ENCODE assay signal across 8 cellular contexts in genomic region chr3:39051649-39052557, GRCh38. TPM values are rescaled to one million over a fixed set of nuclear protein-coding genes. Genes with fewer than 3 reads are reported as not detected.
DNase-seq lines count a peak whose midpoint lies in the region; ATAC-seq and TF ChIP-seq lines count a peak whose summit lies in the region.

SCN11A (minus strand) TSS chr3:39051944; CDS start chr3:38950362, 101,582 bp downstream.
WDR48 (plus strand) TSS chr3:39052016; CDS start chr3:39052026, 10 bp downstream.

- H3K27ac Mint-ChIP-seq in stimulated activated naive CD8-positive, alpha-beta T cell treated with anti-CD3 and anti-CD28 coated beads, Interleukin-15, amount 100 ng/mL, for 72 hours: peak within 1 kb of the TSS; percentile 97 to 99

- peak within 1 kb of the TSS; percentile 97 for H3K9ac ChIP-seq in neural cell (ENCODE audit: low read length)

- H2AFZ ChIP-seq in neural cell (ENCODE audit: low read depth, low read length): peak within 1 kb of the TSS; percentile 71

- H3F3A ChIP-seq in neural cell (ENCODE audit: insufficient read depth, low read length, poor library complexity, severe bottlenecking): no peaks in the 10 kb centered on the region

- peak within 1 kb of the TSS; percentile 87 to 96 for H3K4me3 Mint-ChIP-seq in stimulated activated naive CD8-positive, alpha-beta T cell treated with anti-CD3 and anti-CD28 coated beads, Interleukin-15, amount 100 ng/mL, for 72 hours

- peak within 1 kb of the TSS; percentile 90 for H3K4me2 ChIP-seq in neural cell (ENCODE audit: low read length)

- H4K20me1 ChIP-seq in neural cell (ENCODE audit: insufficient read depth): no peaks in the 10 kb centered on the region

- peak; percentile 98 for DNase-seq in G401 (ENCODE audit: low spot score)
- peak; percentile 91 to 94 for DNase-seq in HAP-1 (ENCODE audit: low spot score in 2 of 2)
- peak; percentile 86 for DNase-seq in MG63
- peak; percentile 89 to 91 for DNase-seq in SHP77 (lab: John Stamatoyannopoulos, UW)
- DNase-seq in activated gamma-delta T cell treated with Interleukin-2 at 50 U/mL for 16 hours: peak; percentile 92
- peak; percentile 85 to 95 for DNase-seq in foreskin fibroblast
- DNase-seq in stimulated activated naive CD8-positive, alpha-beta T cell treated with anti-CD3 and anti-CD28 coated beads, Interleukin-15, amount 100 ng/mL, for 72 hours: peak; percentile 85 to 93

- TF ChIP-seq EP300 in neural cell (conservative IDR thresholded peaks at IDR 0.05; ENCODE audit: poor library complexity, severe bottlenecking): peak; percentile 79

- H3K9me2 ChIP-seq in neural cell (ENCODE audit: insufficient read depth, low read length): no peaks in the 10 kb centered on the region

- no peaks in the 10 kb centered on the region for H3K27me3 Mint-ChIP-seq in stimulated activated naive CD8-positive, alpha-beta T cell treated with anti-CD3 and anti-CD28 coated beads, Interleukin-15, amount 100 ng/mL, for 72 hours

- H3K36me3 ChIP-seq in HAP-1 (replicated peaks): no peaks in the 10 kb centered on the region
- no peaks in the 10 kb centered on the region for H3K36me3 ChIP-seq in MG63
- peaks cover 4% of the 10 kb centered on the region for H3K36me3 ChIP-seq in neural cell (ENCODE audit: insufficient read depth, low read length)

- H3K9me3 Mint-ChIP-seq in stimulated activated naive CD8-positive, alpha-beta T cell treated with anti-CD3 and anti-CD28 coated beads, Interleukin-15, amount 100 ng/mL, for 72 hours: no peaks in the 10 kb centered on the region

- H3K4me3 ChIP-seq in HAP-1 (peak within 1 kb of the TSS; percentile 70), MG63 (peak within 1 kb of the TSS; percentile 75), foreskin fibroblast (ENCODE audit: low read depth in 1 of 2, low read length in 2 of 2) (peak within 1 kb of the TSS; percentile 68 to 91), neural cell (ENCODE audit: low read length) (peak within 1 kb of the TSS; percentile 87)

- peaks cover 38% of the 10 kb centered on the region for H3K79me2 ChIP-seq in neural cell (replicated peaks; ENCODE audit: insufficient read depth, low read length)

- H3K27me3 ChIP-seq in HAP-1 (ENCODE audit: low read depth) (0 out of 2 replicates have a peak, but pooled peaks cover 3% of the 10 kb centered on the region), MG63 (no peaks in the 10 kb centered on the region), neural cell (ENCODE audit: insufficient read depth, low read depth, low read length) (no peaks in the 10 kb centered on the region)

- in situ Hi-C loops in G401 (cut with HindIII; ENCODE audit: low sequenced_read_pairs) (no loop called here), HAP-1 (cut with MboI; ENCODE audit: low sequenced_read_pairs) (no loop called here)

- ATAC-seq in stimulated activated naive CD8-positive, alpha-beta T cell treated with anti-CD3 and anti-CD28 coated beads, Interleukin-15, amount 100 ng/mL, for 72 hours: peak; percentile 97

- H3K4me1 ChIP-seq in HAP-1: peaks cover 7% of the 10 kb centered on the region

- no peak for TF ChIP-seq CTCF in foreskin fibroblast (IDR thresholded peaks at IDR 0.05; ENCODE audit: low read depth, low read length)
- TF ChIP-seq CTCF in neural cell (IDR thresholded peaks at IDR 0.05; ENCODE audit: poor library complexity, severe bottlenecking): no peak

- H3K27ac ChIP-seq in neural cell (ENCODE audit: low read length): peak within 1 kb of the TSS; percentile 93

- peaks cover 47% of the 10 kb centered on the region for H3K4me1 Mint-ChIP-seq in stimulated activated naive CD8-positive, alpha-beta T cell treated with anti-CD3 and anti-CD28 coated beads, Interleukin-15, amount 100 ng/mL, for 72 hours

- H3K9me3 ChIP-seq in HAP-1 (no peaks in the 10 kb centered on the region), MG63 (no peaks in the 10 kb centered on the region), neural cell (ENCODE audit: low read length) (no peaks in the 10 kb centered on the region)

- no peak for TF ChIP-seq RAD21 in neural cell (conservative IDR thresholded peaks at IDR 0.05)

TF ChIP-seq in neural cell, 6 proteins besides CTCF, POLR2A, EP300 and RAD21:
- TF ChIP-seq EZH2 (IDR thresholded peaks at IDR 0.05; ENCODE audit: borderline replicate concordance, insufficient read depth, low read length, poor library complexity, severe bottlenecking) (no peak), SMC3 (conservative IDR thresholded peaks at IDR 0.05; ENCODE audit: poor library complexity) (peak; percentile 24), POLR2AphosphoS5 (IDR thresholded peaks at IDR 0.05) (peak; percentile 99), MXI1 (conservative IDR thresholded peaks at IDR 0.05; ENCODE audit: poor library complexity, severe bottlenecking) (peak; percentile 83), REST (IDR thresholded peaks at IDR 0.05; ENCODE audit: borderline replicate concordance) (peak; percentile 81), TAF1 (IDR thresholded peaks at IDR 0.05; ENCODE audit: low read depth) (peak; percentile 99)

RNA-seq across cellular contexts. Expression of gene SCN11A, which starts in this region (rescaled TPM):
- not detected in 2 replicates for total RNA-seq in G401 (2014; rRNA removed; shearing (Covaris generic))
- not detected in 2 replicates for total RNA-seq in MG63 (2014; rRNA removed; shearing (Covaris generic); ENCODE audit: low replicate concordance)
- 2.2 and 2.8 TPM in 2 replicates for polyA plus RNA-seq in neural cell
- 1.9 and 2.1 TPM in 2 replicates for polyA minus RNA-seq in neural cell

RNA-seq across cellular contexts. Expression of gene WDR48, which starts in this region (rescaled TPM):
- total RNA-seq in G401 (2014; rRNA removed; shearing (Covaris generic)): 21.2 and 27.1 TPM in 2 replicates
- total RNA-seq in MG63 (2014; rRNA removed; shearing (Covaris generic); ENCODE audit: low replicate concordance): 9.3 and 20.7 TPM in 2 replicates
- polyA plus RNA-seq in neural cell: 87.1 and 111 TPM in 2 replicates
- 140 and 165 TPM in 2 replicates for polyA minus RNA-seq in neural cell

Comparison
In these comparisons a context has a peak if more than half of its experiments do, and no peak if none do; other contexts are left out.
1. Peak in every context shown above with its lines: DNase-seq, ATAC-seq, H3K4me3 ChIP-seq and H3K27ac ChIP-seq.